8 cellular contexts compared by ENCODE assay signal in the genomic region with DNA sequence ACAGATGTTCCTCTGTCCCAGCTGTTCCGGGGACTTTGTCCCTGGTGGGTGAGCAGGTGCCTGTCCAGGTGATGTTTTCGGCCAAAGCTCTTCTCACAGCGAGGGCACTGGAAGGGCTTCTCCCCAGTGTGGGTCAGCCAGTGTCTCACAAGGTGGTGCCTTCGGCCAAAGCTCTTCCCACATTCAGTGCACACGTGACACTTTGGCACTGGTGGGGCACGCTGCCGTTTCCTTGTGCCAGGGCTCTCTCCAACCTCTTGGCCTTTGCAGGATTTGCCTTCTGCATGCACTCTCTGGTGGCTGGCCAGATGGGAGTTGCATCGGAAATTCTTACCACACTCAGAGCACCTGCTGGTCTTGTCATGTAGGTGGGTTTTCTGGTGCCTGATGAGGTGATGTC.
"Had no signal": no experiment of that assay in that cellular context is flagged by ENCODE, and none has a peak within 500 bp of the region (broad histone marks: within the 10 kb centered on the region; RNA-seq: fewer than 3 reads in every experiment).

No MANE protein-coding gene starts in this region.

- H3K27me3 Mint-ChIP-seq: IgD-negative memory B cell had no signal

- H3K9me3 ChIP-seq: HAP-1 had no signal

- H3K4me3 Mint-ChIP-seq: HFFc6, IgD-negative memory B cell had no signal

- H3K27ac Mint-ChIP-seq: HFFc6 had no signal

- ATAC-seq: HCT116 had no signal

- H3K9me3 Mint-ChIP-seq: HFFc6, IgD-negative memory B cell had no signal

- DNase-seq: GM23248, GOT3, H7, HFFc6, KBM-7 had no signal
